Comparison of ENCODE assay signal across 11 cellular contexts in genomic region chr4:152464030-152464823, GRCh38.
DNase-seq lines count a peak whose midpoint lies in the region; ATAC-seq, FAIRE-seq and TF ChIP-seq lines count a peak whose summit lies in the region.
"Had no signal": no experiment of that assay in that cellular context is flagged by ENCODE, and none has a peak within 500 bp of the region (broad histone marks: within the 10 kb centered on the region; RNA-seq: fewer than 3 reads in every experiment).

No MANE protein-coding gene starts in this region.

- no peak overlapping the region for H3K4me3 ChIP-seq in gastroesophageal sphincter
- H3K4me3 ChIP-seq: ascending aorta had no signal

- no peaks in the 10 kb centered on the region for H3K9me3 Mint-ChIP-seq in activated T-helper 2 cell treated with anti-CD3 and anti-CD28 coated beads, Interferon-gamma antibody, Interleukin-2, Interleukin-4, amounts not matched to agents 10 μg/mL and 5 μg/mL and 100 μg/mL, durations not matched to agents 14 hours and 24 hours and 36 hours
- H3K9me3 Mint-ChIP-seq in neural crest cell: peaks cover 2% of the 10 kb centered on the region

- WGBS in gastroesophageal sphincter (ENCODE audit: low coverage in 1 of 2), 2 donors: 64 to 71% methylated on average over 5 of the region's 5 CpGs

- TF ChIP-seq CTCF in neural crest cell (conservative IDR thresholded peaks at IDR 0.05) (no peak), gastroesophageal sphincter (IDR thresholded peaks at IDR 0.05) (no peak)

- intact Hi-C loops in activated T-helper 2 cell treated with anti-CD3 and anti-CD28 coated beads, Interferon-gamma antibody, Interleukin-2, Interleukin-4, amounts not matched to agents 10 μg/mL and 5 μg/mL and 100 μg/mL, durations not matched to agents 14 hours and 24 hours and 36 hours (cut with micrococcal nuclease): loop anchor here (1.0 kb wide), 1 partner anchor 21 kb away; no protein-coding TSS in a partner anchor

- H3K27ac ChIP-seq in gastroesophageal sphincter: no peak overlapping the region
- H3K27ac ChIP-seq: ascending aorta, epithelial cell of prostate had no signal

- H3K27me3 Mint-ChIP-seq in activated T-helper 2 cell treated with anti-CD3 and anti-CD28 coated beads, Interferon-gamma antibody, Interleukin-2, Interleukin-4, amounts not matched to agents 10 μg/mL and 5 μg/mL and 100 μg/mL, durations not matched to agents 14 hours and 24 hours and 36 hours (ENCODE audit: low read depth): no peaks in the 10 kb centered on the region
- H3K27me3 Mint-ChIP-seq in neural crest cell (ENCODE audit: low read depth): no peaks in the 10 kb centered on the region

- H3K4me3 Mint-ChIP-seq in activated T-helper 2 cell treated with anti-CD3 and anti-CD28 coated beads, Interferon-gamma antibody, Interleukin-2, Interleukin-4, amounts not matched to agents 10 μg/mL and 5 μg/mL and 100 μg/mL, durations not matched to agents 14 hours and 24 hours and 36 hours (ENCODE audit: low read depth): peak overlapping the region; percentile 34
- no peak overlapping the region for H3K4me3 Mint-ChIP-seq in neural crest cell

- peaks cover 48% of the 10 kb centered on the region for H3K4me1 Mint-ChIP-seq in activated T-helper 2 cell treated with anti-CD3 and anti-CD28 coated beads, Interferon-gamma antibody, Interleukin-2, Interleukin-4, amounts not matched to agents 10 μg/mL and 5 μg/mL and 100 μg/mL, durations not matched to agents 14 hours and 24 hours and 36 hours (ENCODE audit: low read depth)
- peaks cover 2% of the 10 kb centered on the region for H3K4me1 Mint-ChIP-seq in neural crest cell

- no peaks in the 10 kb centered on the region for H3K36me3 ChIP-seq in gastroesophageal sphincter
- H3K36me3 ChIP-seq: ascending aorta had no signal

- TF ChIP-seq EP300 in gastroesophageal sphincter (IDR thresholded peaks at IDR 0.05): no peak

- H3K9me3 ChIP-seq in gastroesophageal sphincter: no peaks in the 10 kb centered on the region
- H3K9me3 ChIP-seq: ascending aorta had no signal

- H3K4me1 ChIP-seq in gastroesophageal sphincter: no peaks in the 10 kb centered on the region
- H3K4me1 ChIP-seq: ascending aorta had no signal

- H3K27me3 ChIP-seq in gastroesophageal sphincter: no peaks in the 10 kb centered on the region
- H3K27me3 ChIP-seq: ascending aorta had no signal

- no peak for TF ChIP-seq POLR2A in gastroesophageal sphincter (IDR thresholded peaks at IDR 0.05)

- FAIRE-seq in GM18507 (lab: Jason Lieb, UNC): peak; percentile 39

- DNase-seq in GM18507 (ENCODE audit: extremely low spot score, insufficient read length, low read depth) (no peak), NOMO-1 (lab: John Stamatoyannopoulos, UW; ENCODE audit: unreplicated experiment in 2 of 2) (peak; percentile 6 to 77), neural crest cell (ENCODE audit: low read depth, low spot score) (no peak), NCI-H2171 (lab: John Stamatoyannopoulos, UW) (no peak)
- DNase-seq in activated T-helper 2 cell treated with anti-CD3 and anti-CD28 coated beads, Interferon-gamma antibody, Interleukin-2, Interleukin-4, amounts not matched to agents 10 μg/mL and 5 μg/mL and 100 μg/mL, durations not matched to agents 14 hours and 24 hours and 36 hours (ENCODE audit: low spot score): no peak
- DNase-seq: activated CD4-positive, alpha-beta T cell treated with anti-CD3 and anti-CD28 coated beads, Interleukin-2, amount 50 U/mL, for 1 hour; NCI-H1930 had no signal

- ATAC-seq in gastroesophageal sphincter: no peak
- ATAC-seq in HG02571 (IDR thresholded peaks at IDR 0.05; ENCODE audit: unreplicated experiment): no peak

- peaks cover 16% of the 10 kb centered on the region for H3K36me3 Mint-ChIP-seq in activated T-helper 2 cell treated with anti-CD3 and anti-CD28 coated beads, Interferon-gamma antibody, Interleukin-2, Interleukin-4, amounts not matched to agents 10 μg/mL and 5 μg/mL and 100 μg/mL, durations not matched to agents 14 hours and 24 hours and 36 hours (ENCODE audit: low read depth)
- no peaks in the 10 kb centered on the region for H3K36me3 Mint-ChIP-seq in neural crest cell (ENCODE audit: low read depth)

- H3K27ac Mint-ChIP-seq in activated T-helper 2 cell treated with anti-CD3 and anti-CD28 coated beads, Interferon-gamma antibody, Interleukin-2, Interleukin-4, amounts not matched to agents 10 μg/mL and 5 μg/mL and 100 μg/mL, durations not matched to agents 14 hours and 24 hours and 36 hours: peak overlapping the region; percentile 24
- H3K27ac Mint-ChIP-seq in neural crest cell (ENCODE audit: unreplicated experiment): peak overlapping the region; percentile 44

Comparison
In these comparisons a context has a peak if more than half of its experiments do, and no peak if none do; other contexts are left out.
1. DNase-seq: peak in NOMO-1 (2 of 2); none in GM18507 (single experiment), activated T-helper 2 cell treated with anti-CD3 and anti-CD28 coated beads, Interferon-gamma antibody, Interleukin-2, Interleukin-4, amounts not matched to agents 10 μg/mL and 5 μg/mL and 100 μg/mL, durations not matched to agents 14 hours and 24 hours and 36 hours (single experiment), neural crest cell (single experiment) and NCI-H2171 (single experiment).